8 cellular contexts compared by ENCODE assay signal in genomic region chr18:9334351-9335254, GRCh38. TPM values are rescaled to one million over a fixed set of nuclear protein-coding genes. Genes with fewer than 3 reads are reported as not detected.
DNase-seq lines count a peak whose midpoint lies in the region; ATAC-seq, FAIRE-seq and TF ChIP-seq lines count a peak whose summit lies in the region.

Gene TWSG1 (plus strand): TSS chr18:9334773. CDS start chr18:9337230, 2,457 bp downstream.

- FAIRE-seq in GM19239 (lab: Jason Lieb, UNC), result peak; percentile 92

- H3K27me3 ChIP-seq in liver (ENCODE audit: control insufficient read depth in 4 of 4, insufficient read depth in 4 of 4, low read length in 3 of 4), result no peaks in the 10 kb centered on the region

- H3K9me3 ChIP-seq in liver (ENCODE audit: control insufficient read depth in 4 of 4, low read length in 3 of 4), result no peaks in the 10 kb centered on the region

- peak within 1 kb of the TSS; percentile 46 to 57 for H3K27ac ChIP-seq in liver (ENCODE audit: low read depth in 1 of 2, low read length in 2 of 2)

- WGBS in liver, result under 1% methylated on average over 104 of the region's 104 CpGs

- TF ChIP-seq CTCF in liver (IDR thresholded peaks at IDR 0.05; ENCODE audit: low read depth, low read length, missing input control), result peak; percentile 26

- peak; percentile 62 for ATAC-seq in HG03457 (IDR thresholded peaks at IDR 0.05; ENCODE audit: unreplicated experiment)

- no peaks in the 10 kb centered on the region for H3K36me3 ChIP-seq in liver (ENCODE audit: control insufficient read depth in 4 of 4, insufficient read depth in 3 of 4, low read depth in 1 of 4, low read length in 3 of 4)

- H3K4me1 ChIP-seq in liver (ENCODE audit: control insufficient read depth in 4 of 4, insufficient read depth in 4 of 4, low read length in 3 of 4), result peaks cover 0 to 14% (median 11%) of the 10 kb centered on the region in 4 donors

- DNase-seq in C1 segment of cervical spinal cord (lab: John Stamatoyannopoulos, UW), result peak; percentile 44 to 94 (median 86)
- peak; percentile 92 for DNase-seq in GM19239 (ENCODE audit: insufficient read length, low spot score)
- peak; percentile 75 for DNase-seq in NCI-H526 treated with DMSO at 0.1 percent for 48 hours (lab: John Stamatoyannopoulos, UW)
- DNase-seq in activated CD4-positive, alpha-beta T cell treated with anti-CD3 and anti-CD28 coated beads, Interleukin-2, amount 50 U/mL, for 4 hours, result peak; percentile 92 to 93
- DNase-seq in dermis microvascular lymphatic vessel endothelial cell (ENCODE audit: low read depth in 2 of 2), result peak; percentile 68 to 96
- DNase-seq in stimulated activated CD4-positive, alpha-beta T cell treated with anti-CD3 and anti-CD28 coated beads, Interleukin-4, amount 100 ng/mL, for 24 hours, result peak; percentile 90

- peak in 1 of 2 donors; percentile 9 for TF ChIP-seq RAD21 in liver (IDR thresholded peaks at IDR 0.05)

- H3K4me3 ChIP-seq in liver (ENCODE audit: low read depth in 1 of 3, low read length in 3 of 3), result peak within 1 kb of the TSS; percentile 73 to 96 (median 77)

- peak within 1 kb of the TSS; percentile 43 to 59 for H3K9ac ChIP-seq in liver (ENCODE audit: low read depth in 1 of 2, low read length in 2 of 2)

TF ChIP-seq in liver, 16 proteins besides CTCF, POLR2A, EP300 and RAD21:
- no peak for TF ChIP-seq JUND (IDR thresholded peaks at IDR 0.05)
- no peak for TF ChIP-seq REST (IDR thresholded peaks at IDR 0.05)
- TF ChIP-seq YY1 (IDR thresholded peaks at IDR 0.05), result no peak
- TF ChIP-seq MAX (IDR thresholded peaks at IDR 0.05), result no peak
- TF ChIP-seq EGR1 (IDR thresholded peaks at IDR 0.05; ENCODE audit: low read depth in 2 of 2), result peak; percentile 34 to 62
- no peak for TF ChIP-seq FOXA2 (IDR thresholded peaks at IDR 0.05)
- TF ChIP-seq FOXA1 (IDR thresholded peaks at IDR 0.05), result no peak
- no peak for TF ChIP-seq GABPA (IDR thresholded peaks at IDR 0.05 in 1 of 2, conservative IDR thresholded peaks at IDR 0.05 in 1 of 2)
- TF ChIP-seq SP1 (IDR thresholded peaks at IDR 0.05), result peak; percentile 3
- TF ChIP-seq ZBTB33 (IDR thresholded peaks at IDR 0.05), result no peak

RNA-seq across cellular contexts. Expression of gene TWSG1, which starts in this region (rescaled TPM):
- total RNA-seq in dermis microvascular lymphatic vessel endothelial cell (33.6 and 41.5 TPM in 2 replicates), liver (10 to 100 TPM in 1 of 2 donors, 1 to 10 TPM in 1; 6.7 to 11.1 TPM)
- 1 to 10 TPM; 3.9 to 4.2 TPM for polyA plus RNA-seq in liver

Comparison
In these comparisons a context has a peak if more than half of its experiments do, and no peak if none do; other contexts are left out.
1. Peak in every context shown above with its lines: DNase-seq, ATAC-seq, H3K4me3 ChIP-seq and H3K27ac ChIP-seq.